1 cellular context compared by ENCODE assay signal in the genomic region with DNA sequence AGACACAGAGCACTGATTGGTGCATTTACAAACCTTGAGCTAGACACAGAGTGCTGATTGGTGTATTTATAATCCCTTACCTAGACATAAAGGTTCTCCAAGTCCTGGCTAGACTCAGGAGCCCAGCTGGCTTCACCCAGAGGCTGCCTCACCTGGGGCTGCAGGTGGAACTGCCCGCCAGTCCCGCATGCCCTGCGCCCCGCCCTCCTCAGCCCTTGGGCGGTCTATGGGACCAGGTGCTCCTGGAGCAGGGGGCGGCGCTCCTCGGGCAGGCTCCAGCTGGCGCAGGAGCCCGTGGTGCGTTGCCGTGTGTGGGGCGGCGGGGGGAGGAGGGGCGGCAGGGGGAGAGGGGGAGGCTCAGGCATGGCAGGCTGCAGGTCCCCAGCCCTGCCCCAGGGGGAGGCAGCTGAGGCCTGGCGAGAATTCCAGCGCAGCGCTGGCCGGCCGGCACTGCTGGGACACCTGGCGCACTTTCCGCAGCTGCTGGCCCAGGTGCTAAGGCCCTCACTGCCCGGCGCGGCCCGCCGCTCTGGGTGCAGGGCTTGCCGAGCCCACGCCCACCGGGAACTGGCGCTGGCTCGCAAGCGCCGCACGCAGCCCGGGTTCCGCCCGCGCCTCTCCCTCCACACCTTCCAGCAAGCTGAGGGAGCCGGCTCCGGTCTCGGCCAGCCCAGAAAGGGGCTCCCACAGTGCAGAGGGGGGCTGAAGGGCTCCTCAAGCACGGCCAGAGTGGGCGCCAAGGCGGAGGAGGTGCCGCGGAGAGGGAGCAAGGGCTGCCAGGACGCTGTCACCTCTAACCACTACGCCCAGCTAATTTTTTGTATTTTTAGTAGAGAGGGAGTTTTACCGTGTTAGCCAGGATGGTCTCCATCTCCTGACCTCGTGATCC.
TF ChIP-seq lines count a peak whose summit lies in the region.

No MANE protein-coding gene starts in this region.

TF ChIP-seq in GM23338, 12 proteins besides CTCF, POLR2A, EP300 and RAD21 (continued from another document):
- TF ChIP-seq, protein P1, sequence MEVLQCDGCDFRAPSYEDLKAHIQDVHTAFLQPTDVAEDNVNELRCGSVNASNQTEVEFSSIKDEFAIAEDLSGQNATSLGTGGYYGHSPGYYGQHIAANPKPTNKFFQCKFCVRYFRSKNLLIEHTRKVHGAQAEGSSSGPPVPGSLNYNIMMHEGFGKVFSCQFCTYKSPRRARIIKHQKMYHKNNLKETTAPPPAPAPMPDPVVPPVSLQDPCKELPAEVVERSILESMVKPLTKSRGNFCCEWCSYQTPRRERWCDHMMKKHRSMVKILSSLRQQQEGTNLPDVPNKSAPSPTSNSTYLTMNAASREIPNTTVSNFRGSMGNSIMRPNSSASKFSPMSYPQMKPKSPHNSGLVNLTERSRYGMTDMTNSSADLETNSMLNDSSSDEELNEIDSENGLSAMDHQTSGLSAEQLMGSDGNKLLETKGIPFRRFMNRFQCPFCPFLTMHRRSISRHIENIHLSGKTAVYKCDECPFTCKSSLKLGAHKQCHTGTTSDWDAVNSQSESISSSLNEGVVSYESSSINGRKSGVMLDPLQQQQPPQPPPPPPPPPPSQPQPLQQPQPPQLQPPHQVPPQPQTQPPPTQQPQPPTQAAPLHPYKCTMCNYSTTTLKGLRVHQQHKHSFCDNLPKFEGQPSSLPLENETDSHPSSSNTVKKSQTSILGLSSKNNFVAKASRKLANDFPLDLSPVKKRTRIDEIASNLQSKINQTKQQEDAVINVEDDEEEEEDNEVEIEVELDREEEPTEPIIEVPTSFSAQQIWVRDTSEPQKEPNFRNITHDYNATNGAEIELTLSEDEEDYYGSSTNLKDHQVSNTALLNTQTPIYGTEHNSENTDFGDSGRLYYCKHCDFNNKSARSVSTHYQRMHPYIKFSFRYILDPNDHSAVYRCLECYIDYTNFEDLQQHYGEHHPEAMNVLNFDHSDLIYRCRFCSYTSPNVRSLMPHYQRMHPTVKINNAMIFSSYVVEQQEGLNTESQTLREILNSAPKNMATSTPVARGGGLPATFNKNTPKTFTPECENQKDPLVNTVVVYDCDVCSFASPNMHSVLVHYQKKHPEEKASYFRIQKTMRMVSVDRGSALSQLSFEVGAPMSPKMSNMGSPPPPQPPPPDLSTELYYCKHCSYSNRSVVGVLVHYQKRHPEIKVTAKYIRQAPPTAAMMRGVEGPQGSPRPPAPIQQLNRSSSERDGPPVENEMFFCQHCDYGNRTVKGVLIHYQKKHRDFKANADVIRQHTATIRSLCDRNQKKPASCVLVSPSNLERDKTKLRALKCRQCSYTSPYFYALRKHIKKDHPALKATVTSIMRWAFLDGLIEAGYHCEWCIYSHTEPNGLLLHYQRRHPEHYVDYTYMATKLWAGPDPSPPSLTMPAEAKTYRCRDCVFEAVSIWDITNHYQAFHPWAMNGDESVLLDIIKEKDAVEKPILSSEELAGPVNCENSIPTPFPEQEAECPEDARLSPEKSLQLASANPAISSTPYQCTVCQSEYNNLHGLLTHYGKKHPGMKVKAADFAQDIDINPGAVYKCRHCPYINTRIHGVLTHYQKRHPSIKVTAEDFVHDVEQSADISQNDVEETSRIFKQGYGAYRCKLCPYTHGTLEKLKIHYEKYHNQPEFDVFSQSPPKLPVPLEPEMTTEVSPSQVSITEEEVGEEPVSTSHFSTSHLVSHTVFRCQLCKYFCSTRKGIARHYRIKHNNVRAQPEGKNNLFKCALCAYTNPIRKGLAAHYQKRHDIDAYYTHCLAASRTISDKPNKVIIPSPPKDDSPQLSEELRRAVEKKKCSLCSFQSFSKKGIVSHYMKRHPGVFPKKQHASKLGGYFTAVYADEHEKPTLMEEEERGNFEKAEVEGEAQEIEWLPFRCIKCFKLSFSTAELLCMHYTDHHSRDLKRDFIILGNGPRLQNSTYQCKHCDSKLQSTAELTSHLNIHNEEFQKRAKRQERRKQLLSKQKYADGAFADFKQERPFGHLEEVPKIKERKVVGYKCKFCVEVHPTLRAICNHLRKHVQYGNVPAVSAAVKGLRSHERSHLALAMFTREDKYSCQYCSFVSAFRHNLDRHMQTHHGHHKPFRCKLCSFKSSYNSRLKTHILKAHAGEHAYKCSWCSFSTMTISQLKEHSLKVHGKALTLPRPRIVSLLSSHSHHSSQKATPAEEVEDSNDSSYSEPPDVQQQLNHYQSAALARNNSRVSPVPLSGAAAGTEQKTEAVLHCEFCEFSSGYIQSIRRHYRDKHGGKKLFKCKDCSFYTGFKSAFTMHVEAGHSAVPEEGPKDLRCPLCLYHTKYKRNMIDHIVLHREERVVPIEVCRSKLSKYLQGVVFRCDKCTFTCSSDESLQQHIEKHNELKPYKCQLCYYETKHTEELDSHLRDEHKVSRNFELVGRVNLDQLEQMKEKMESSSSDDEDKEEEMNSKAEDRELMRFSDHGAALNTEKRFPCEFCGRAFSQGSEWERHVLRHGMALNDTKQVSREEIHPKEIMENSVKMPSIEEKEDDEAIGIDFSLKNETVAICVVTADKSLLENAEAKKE (CRISPR knock-in tag; IDR thresholded peaks at IDR 0.05): no peak
- TF ChIP-seq NANOG (IDR thresholded peaks at IDR 0.05; ENCODE audit: borderline replicate concordance) (no peak), EZH2phosphoT487 (IDR thresholded peaks at IDR 0.05; ENCODE audit: unreplicated experiment) (no peak)
